In genomic region chr9:99365233-99365980, GRCh38 we compare ENCODE assay signal across 21 cellular contexts.
DNase-seq lines count a peak whose midpoint lies in the region; ATAC-seq and TF ChIP-seq lines count a peak whose summit lies in the region.
"Had no signal": no experiment of that assay in that cellular context is flagged by ENCODE, and none has a peak within 500 bp of the region (broad histone marks: within the 10 kb centered on the region; RNA-seq: fewer than 3 reads in every experiment).

No MANE protein-coding gene starts in this region.

- H2AFZ ChIP-seq in mammary epithelial cell (ENCODE audit: low read depth, low read length) (no peak overlapping the region), neural progenitor cell (replicated peaks) (no peak overlapping the region)

- no peak for ATAC-seq in HG02870 (IDR thresholded peaks at IDR 0.05; ENCODE audit: unreplicated experiment)
- no peak for ATAC-seq in HG03280 (IDR thresholded peaks at IDR 0.05; ENCODE audit: unreplicated experiment)
- ATAC-seq: foreskin keratinocyte, Panc1, right cardiac atrium had no signal

- CTCF ChIA-PET in MCF 10A (lab: Yijun Ruan, JAX) (no interaction called here), mammary epithelial cell (lab: Charles Lee; ENCODE audit: low non-redundant PET) (no interaction called here)

- H3K27ac ChIP-seq in mammary epithelial cell (ENCODE audit: insufficient read depth, low read depth, low read length) (no peak overlapping the region), neural progenitor cell (no peak overlapping the region), esophagus squamous epithelium (no peak overlapping the region)
- H3K27ac ChIP-seq: foreskin keratinocyte, thoracic aorta had no signal

- 56% methylated on average over 7 of the region's 7 CpGs for WGBS in mammary epithelial cell (ENCODE audit: low coverage, missing lambda C conversion rate)
- 48 to 56% methylated on average over 5 to 6 of the region's 7 CpGs for WGBS in esophagus squamous epithelium, 2 donors

- H3K36me3 Mint-ChIP-seq in MCF 10A (ENCODE audit: insufficient read depth, unreplicated experiment) (no peaks in the 10 kb centered on the region), neural progenitor cell (no peaks in the 10 kb centered on the region)
- H3K36me3 Mint-ChIP-seq: activated CD4-positive, alpha-beta memory T cell treated with anti-CD3 and anti-CD28 coated beads for 36 hours; CD4-positive, CD25-positive, alpha-beta regulatory T cell had no signal

- H3K36me3 ChIP-seq in mammary epithelial cell (ENCODE audit: insufficient read depth, low read length) (no peaks in the 10 kb centered on the region), neural progenitor cell (no peaks in the 10 kb centered on the region), esophagus squamous epithelium (no peaks in the 10 kb centered on the region)
- H3K36me3 ChIP-seq: thoracic aorta had no signal

- no peak for TF ChIP-seq CTCF in MCF 10A (IDR thresholded peaks at IDR 0.05; ENCODE audit: unreplicated experiment)
- TF ChIP-seq CTCF in mammary epithelial cell (conservative IDR thresholded peaks at IDR 0.05 in 1 of 2, IDR thresholded peaks at IDR 0.05 in 1 of 2; ENCODE audit: extremely low read depth in 1 of 2, insufficient read depth in 1 of 2, low read depth in 1 of 2, low read length in 2 of 2): no peak
- no peak for TF ChIP-seq CTCF in astrocyte of the cerebellum (IDR thresholded peaks at IDR 0.05; ENCODE audit: low read depth, low read length, missing control alignments)
- TF ChIP-seq CTCF in neural progenitor cell (IDR thresholded peaks at IDR 0.05): no peak
- TF ChIP-seq CTCF in esophagus squamous epithelium (IDR thresholded peaks at IDR 0.05): no peak

- H3K27me3 ChIP-seq in mammary epithelial cell (ENCODE audit: insufficient read depth, low read length): peaks cover 7% of the 10 kb centered on the region
- no peaks in the 10 kb centered on the region for H3K27me3 ChIP-seq in neural progenitor cell
- peaks cover 0 to 40% (median 0%) of the 10 kb centered on the region in 4 donors for H3K27me3 ChIP-seq in esophagus squamous epithelium

- no peak for TF ChIP-seq POLR2A in esophagus squamous epithelium (IDR thresholded peaks at IDR 0.05)

- intact Hi-C loops in MCF 10A (cut with micrococcal nuclease): no loop called here
- intact Hi-C loops in mammary epithelial cell (cut with micrococcal nuclease): no loop called here
- intact Hi-C loops in esophagus squamous epithelium (cut with DNase I): no loop called here

- H3K79me2 ChIP-seq in mammary epithelial cell (ENCODE audit: insufficient read depth, low read length) (no peaks in the 10 kb centered on the region), neural progenitor cell (ENCODE audit: low read depth) (no peaks in the 10 kb centered on the region)

- peak; percentile 45 for DNase-seq in MCF 10A (ENCODE audit: unreplicated experiment)
- DNase-seq in mammary epithelial cell: no peak
- peak; percentile 18 for DNase-seq in astrocyte of the cerebellum (ENCODE audit: low read depth)
- peak; percentile 77 for DNase-seq in iris pigment epithelial cell (ENCODE audit: low read depth)
- DNase-seq in neural progenitor cell (ENCODE audit: low spot score): no peak
- DNase-seq in esophagus squamous epithelium (lab: John Stamatoyannopoulos, UW): no peak
- DNase-seq: 8988T; activated CD4-positive, alpha-beta memory T cell treated with anti-CD3 and anti-CD28 coated beads for 36 hours; anterior cingulate cortex; CD4-positive, CD25-positive, alpha-beta regulatory T cell; effector CD4-positive, alpha-beta T cell; foreskin keratinocyte; MV-4-11; NCI-H2081; NCI-H774; right cardiac atrium had no signal

- POLR2A ChIA-PET in MCF 10A (lab: Yijun Ruan, JAX): no interaction called here

- BruUV-seq in MCF 10A (replicated peaks; lab: Mats Ljungman, UMichigan) (no TSS peak), mammary epithelial cell (replicated peaks; lab: Mats Ljungman, UMichigan) (no TSS peak)

- in situ Hi-C loops in mammary epithelial cell (cut with MboI; ENCODE audit: low sequenced_read_pairs in 2 of 2) (no loop called here), astrocyte of the cerebellum (cut with HindIII; ENCODE audit: low sequenced_read_pairs) (no loop called here)

- H3K9ac ChIP-seq in mammary epithelial cell (ENCODE audit: insufficient read depth, low read length): no peak overlapping the region
- H3K9ac ChIP-seq in neural progenitor cell: no peak overlapping the region

- H3K4me3 ChIP-seq in mammary epithelial cell (replicated peaks in 1 of 3; ENCODE audit: insufficient read depth in 1 of 3, low read depth in 2 of 3, low read length in 3 of 3) (no peak overlapping the region), astrocyte of the cerebellum (ENCODE audit: low read depth, low read length) (no peak overlapping the region), neural progenitor cell (no peak overlapping the region), esophagus squamous epithelium (no peak overlapping the region)
- H3K4me3 ChIP-seq: thoracic aorta had no signal

- dilution Hi-C loops in mammary epithelial cell (cut with HindIII; ENCODE audit: low sequenced_read_pairs): no loop called here

- H3K27ac Mint-ChIP-seq in MCF 10A (ENCODE audit: low read depth, unreplicated experiment) (no peak overlapping the region), neural progenitor cell (no peak overlapping the region)
- H3K27ac Mint-ChIP-seq: activated CD4-positive, alpha-beta memory T cell treated with anti-CD3 and anti-CD28 coated beads for 36 hours; CD4-positive, CD25-positive, alpha-beta regulatory T cell had no signal

- H3K4me2 ChIP-seq in mammary epithelial cell (ENCODE audit: insufficient read depth, low read depth, low read length): no peak overlapping the region
- no peak overlapping the region for H3K4me2 ChIP-seq in neural progenitor cell

- H3K4me1 Mint-ChIP-seq in MCF 10A (ENCODE audit: insufficient read depth, unreplicated experiment) (peaks cover 6% of the 10 kb centered on the region), neural progenitor cell (peaks cover 38% of the 10 kb centered on the region)

- H3F3A ChIP-seq in neural progenitor cell (ENCODE audit: low read depth): peaks cover 6% of the 10 kb centered on the region

- H3K9me3 ChIP-seq in mammary epithelial cell (replicated peaks; ENCODE audit: insufficient read depth, low read length): no peaks in the 10 kb centered on the region
- no peaks in the 10 kb centered on the region for H3K9me3 ChIP-seq in neural progenitor cell (ENCODE audit: low read depth)
- no peaks in the 10 kb centered on the region for H3K9me3 ChIP-seq in esophagus squamous epithelium
- H3K9me3 ChIP-seq: thoracic aorta had no signal

- H3K9me3 Mint-ChIP-seq in MCF 10A (ENCODE audit: unreplicated experiment): no peaks in the 10 kb centered on the region
- H3K9me3 Mint-ChIP-seq in neural progenitor cell: no peaks in the 10 kb centered on the region
- H3K9me3 Mint-ChIP-seq: activated CD4-positive, alpha-beta memory T cell treated with anti-CD3 and anti-CD28 coated beads for 36 hours; nephron had no signal

- H3K27me3 Mint-ChIP-seq in MCF 10A (ENCODE audit: insufficient read depth, unreplicated experiment): no peaks in the 10 kb centered on the region
- peaks cover 8% of the 10 kb centered on the region for H3K27me3 Mint-ChIP-seq in neural progenitor cell (ENCODE audit: insufficient read depth, low read depth)

- H3K4me1 ChIP-seq in mammary epithelial cell (ENCODE audit: insufficient read depth, low read length) (peaks cover 7% of the 10 kb centered on the region), neural progenitor cell (peaks cover 23% of the 10 kb centered on the region), esophagus squamous epithelium (peaks cover 0 to 24% (median 6%) of the 10 kb centered on the region in 3 donors)
- H3K4me1 ChIP-seq: foreskin keratinocyte had no signal

- no peaks in the 10 kb centered on the region for H4K20me1 ChIP-seq in mammary epithelial cell (ENCODE audit: insufficient read depth, low read length)
- no peaks in the 10 kb centered on the region for H4K20me1 ChIP-seq in neural progenitor cell (ENCODE audit: low read depth)

- H3K4me3 Mint-ChIP-seq in MCF 10A (ENCODE audit: unreplicated experiment) (no peak overlapping the region), neural progenitor cell (no peak overlapping the region)
- H3K4me3 Mint-ChIP-seq: activated CD4-positive, alpha-beta memory T cell treated with anti-CD3 and anti-CD28 coated beads for 36 hours; CD4-positive, CD25-positive, alpha-beta regulatory T cell had no signal

Comparison
In these comparisons a context has a peak if more than half of its experiments do, and no peak if none do; other contexts are left out.
1. DNase-seq: peak in MCF 10A (single experiment), astrocyte of the cerebellum (single experiment) and iris pigment epithelial cell (single experiment); none in mammary epithelial cell (single experiment), neural progenitor cell (single experiment) and esophagus squamous epithelium (single experiment).